In genomic region chr10:110610308-110610774, GRCh38 we compare ENCODE assay signal across 8 cellular contexts. TPM values are rescaled to one million over a fixed set of nuclear protein-coding genes. Genes with fewer than 3 reads are reported as not detected.
DNase-seq lines count a peak whose midpoint lies in the region; ATAC-seq and TF ChIP-seq lines count a peak whose summit lies in the region.

No MANE protein-coding gene starts in this region.

- H3K4me3 ChIP-seq in HAP-1 (no peak overlapping the region), mesendoderm (ENCODE audit: low read length) (no peak overlapping the region), thyroid gland (replicated peaks in 1 of 3) (no peak overlapping the region)

- H3K4me2 ChIP-seq in mesendoderm (ENCODE audit: low read length) = no peak overlapping the region

- TF ChIP-seq POLR2A in thyroid gland (IDR thresholded peaks at IDR 0.05) = no peak

- POLR2A ChIA-PET in activated CD4-positive, alpha-beta T cell treated with anti-CD3 and anti-CD28 coated beads, Interleukin-2, amount 10 ng/mL, durations not matched to agents 7 days and 5 days (lab: Charles Lee) = no interaction called here

- no peak overlapping the region for H3K23ac ChIP-seq in mesendoderm (ENCODE audit: low read length)

- H3K27ac Mint-ChIP-seq in activated CD4-positive, alpha-beta T cell treated with anti-CD3 and anti-CD28 coated beads, Interleukin-2, amount 10 ng/mL, durations not matched to agents 7 days and 5 days = no peak overlapping the region
- H3K27ac Mint-ChIP-seq in endothelial cell (ENCODE audit: unreplicated experiment) = no peak overlapping the region

- peak; percentile 60 for DNase-seq in D341Med (ENCODE audit: low spot score)
- DNase-seq in HAP-1 (ENCODE audit: low spot score in 2 of 2) = peak; percentile 70 to 73
- peak; percentile 31 for DNase-seq in NCI-H446 treated with DMSO at 0.1 percent for 48 hours (lab: John Stamatoyannopoulos, UW)
- DNase-seq in activated CD4-positive, alpha-beta T cell treated with anti-CD3 and anti-CD28 coated beads, Interleukin-2, amount 10 ng/mL, durations not matched to agents 7 days and 5 days = peak; percentile 69
- DNase-seq in endothelial cell (ENCODE audit: low spot score) = peak; percentile 67
- DNase-seq in mesendoderm = peak; percentile 99
- peak; percentile 30 to 56 for DNase-seq in thyroid gland

- H3K79me1 ChIP-seq in mesendoderm (ENCODE audit: low read length) = no peaks in the 10 kb centered on the region

- no peak overlapping the region for H2AK5ac ChIP-seq in mesendoderm (ENCODE audit: low read length)

- no peaks in the 10 kb centered on the region for H3K9me3 Mint-ChIP-seq in activated CD4-positive, alpha-beta T cell treated with anti-CD3 and anti-CD28 coated beads, Interleukin-2, amount 10 ng/mL, durations not matched to agents 7 days and 5 days
- no peaks in the 10 kb centered on the region for H3K9me3 Mint-ChIP-seq in endothelial cell (ENCODE audit: unreplicated experiment)

- H3K4me3 Mint-ChIP-seq in activated CD4-positive, alpha-beta T cell treated with anti-CD3 and anti-CD28 coated beads, Interleukin-2, amount 10 ng/mL, durations not matched to agents 7 days and 5 days = no peak overlapping the region
- H3K4me3 Mint-ChIP-seq in endothelial cell (ENCODE audit: unreplicated experiment) = no peak overlapping the region

- H3K9ac ChIP-seq in mesendoderm (ENCODE audit: low read length) = no peak overlapping the region

- TF ChIP-seq CTCF in endothelial cell (IDR thresholded peaks at IDR 0.05; ENCODE audit: unreplicated experiment) (peak; percentile 78), thyroid gland (IDR thresholded peaks at IDR 0.05) (peak; percentile 63 to 93 (median 83))

- H2BK120ac ChIP-seq in mesendoderm (ENCODE audit: low read depth, low read length) = no peak overlapping the region

- no peaks in the 10 kb centered on the region for H3K79me2 ChIP-seq in mesendoderm (ENCODE audit: control insufficient read depth, insufficient read depth, low read length)

- H2BK15ac ChIP-seq in mesendoderm (replicated peaks; ENCODE audit: low read depth) = no peak overlapping the region

- H3K56ac ChIP-seq in mesendoderm (ENCODE audit: low read length) = no peak overlapping the region

- no peak overlapping the region for H2BK5ac ChIP-seq in mesendoderm (ENCODE audit: low read length)

- H3K4me1 Mint-ChIP-seq in activated CD4-positive, alpha-beta T cell treated with anti-CD3 and anti-CD28 coated beads, Interleukin-2, amount 10 ng/mL, durations not matched to agents 7 days and 5 days = peaks cover 24% of the 10 kb centered on the region
- H3K4me1 Mint-ChIP-seq in endothelial cell (ENCODE audit: unreplicated experiment) = no peaks in the 10 kb centered on the region

- WGBS in mesendoderm (ENCODE audit: extremely low coverage, insufficient coverage, low lambda C conversion rate) = no CpG with 5 or more reads among the region's 3 CpGs
- 21 to 24% methylated on average over 3 of the region's 3 CpGs for WGBS in thyroid gland, 2 donors

- CTCF ChIA-PET in activated CD4-positive, alpha-beta T cell treated with anti-CD3 and anti-CD28 coated beads, Interleukin-2, amount 10 ng/mL, durations not matched to agents 7 days and 5 days (lab: Charles Lee) = interaction anchor here (0.7 to 1.5 kb wide), 9 partner anchors 10 to 304 kb away, joined by 3 to 5 read pairs (median 4); no protein-coding TSS in a partner anchor

- H3K27me3 ChIP-seq in HAP-1 (ENCODE audit: low read depth) = peaks cover 8% of the 10 kb centered on the region; the same call in 1 of the 2 replicates
- no peaks in the 10 kb centered on the region for H3K27me3 ChIP-seq in mesendoderm (ENCODE audit: insufficient read depth, low read length, poor library complexity)
- no peaks in the 10 kb centered on the region for H3K27me3 ChIP-seq in thyroid gland

- H3K27me3 Mint-ChIP-seq in activated CD4-positive, alpha-beta T cell treated with anti-CD3 and anti-CD28 coated beads, Interleukin-2, amount 10 ng/mL, durations not matched to agents 7 days and 5 days = no peaks in the 10 kb centered on the region
- no peaks in the 10 kb centered on the region for H3K27me3 Mint-ChIP-seq in endothelial cell (ENCODE audit: unreplicated experiment)

- intact Hi-C loops in thyroid gland (cut with DNase I) = loop anchor here (5.0 kb wide), 1 partner anchor 62 kb away; no protein-coding TSS in a partner anchor

- H4K8ac ChIP-seq in mesendoderm (ENCODE audit: low read depth, low read length) = no peak overlapping the region

- H3K36me3 ChIP-seq in HAP-1 (replicated peaks) (peaks cover 8% of the 10 kb centered on the region), mesendoderm (ENCODE audit: control insufficient read depth, insufficient read depth, low read length) (no peaks in the 10 kb centered on the region), thyroid gland (peaks cover 0 to 2% of the 10 kb centered on the region in 2 donors)

- H3K27ac ChIP-seq in mesendoderm (ENCODE audit: low read depth, low read length) = no peak overlapping the region
- H3K27ac ChIP-seq in thyroid gland = no peak overlapping the region

- H3K9me3 ChIP-seq in HAP-1 (no peaks in the 10 kb centered on the region), thyroid gland (no peaks in the 10 kb centered on the region)

- in situ Hi-C loops in HAP-1 (cut with MboI; ENCODE audit: low sequenced_read_pairs) = loop anchor here (25.0 kb wide), 1 partner anchor 277 kb away; no protein-coding TSS in a partner anchor

- no peak overlapping the region for H4K5ac ChIP-seq in mesendoderm (ENCODE audit: low read length)

- peaks cover 7% of the 10 kb centered on the region; the same call in 1 of the 2 replicates for H3K4me1 ChIP-seq in HAP-1
- H3K4me1 ChIP-seq in mesendoderm (ENCODE audit: control insufficient read depth, low read depth, low read length) = peaks cover 4% of the 10 kb centered on the region
- no peaks in the 10 kb centered on the region for H3K4me1 ChIP-seq in thyroid gland

- H3K18ac ChIP-seq in mesendoderm (ENCODE audit: low read length) = no peak overlapping the region

- H3K4ac ChIP-seq in mesendoderm (ENCODE audit: low read depth, low read length) = no peak overlapping the region

- no peak for ATAC-seq in HG03025 (IDR thresholded peaks at IDR 0.05; ENCODE audit: low FRiP score, unreplicated experiment)

- H3K36me3 Mint-ChIP-seq in activated CD4-positive, alpha-beta T cell treated with anti-CD3 and anti-CD28 coated beads, Interleukin-2, amount 10 ng/mL, durations not matched to agents 7 days and 5 days (ENCODE audit: low read depth) = peaks cover 5% of the 10 kb centered on the region
- no peaks in the 10 kb centered on the region for H3K36me3 Mint-ChIP-seq in endothelial cell (ENCODE audit: low read depth, unreplicated experiment)

RNA-seq across cellular contexts. Expression of gene RBM20, which starts 33.8 kb away (rescaled TPM):
- total RNA-seq in activated CD4-positive, alpha-beta T cell treated with anti-CD3 and anti-CD28 coated beads, Interleukin-2, amount 10 ng/mL, durations not matched to agents 7 days and 5 days = not detected
- total RNA-seq in endothelial cell (ENCODE audit: unreplicated experiment) = 1.0 TPM
- 0.44 TPM for polyA plus RNA-seq in mesendoderm (2013, experiment 1 of 2)
- polyA plus RNA-seq in mesendoderm (2013, experiment 2 of 2) = 0.48 TPM
- 1 to 10 TPM in 3 of 4 donors, under 1 TPM in 1; 0.54 to 4.3 (median 1.5) TPM for total RNA-seq in thyroid gland

RNA-seq across cellular contexts. Expression of gene SMC3, which starts 42.8 kb away (rescaled TPM):
- 10 to 100 TPM; 78.7 to 82.6 TPM for total RNA-seq in activated CD4-positive, alpha-beta T cell treated with anti-CD3 and anti-CD28 coated beads, Interleukin-2, amount 10 ng/mL, durations not matched to agents 7 days and 5 days
- total RNA-seq in endothelial cell (ENCODE audit: unreplicated experiment) (36.2 TPM), thyroid gland (10 to 100 TPM; 28.5 to 38.2 (median 30.8) TPM)
- 103 TPM for polyA plus RNA-seq in mesendoderm (2013, experiment 1 of 2)
- polyA plus RNA-seq in mesendoderm (2013, experiment 2 of 2) = 102 TPM

Comparison
In these comparisons a context has a peak if more than half of its experiments do, and no peak if none do; other contexts are left out.
1. DNase-seq: peak in every context shown above with its lines; median percentile 99 in mesendoderm; 72 in HAP-1; 69 in activated CD4-positive, alpha-beta T cell treated with anti-CD3 and anti-CD28 coated beads, Interleukin-2, amount 10 ng/mL, durations not matched to agents 7 days and 5 days; 67 in endothelial cell; 60 in D341Med; 43 in thyroid gland; 31 in NCI-H446 treated with DMSO at 0.1 percent for 48 hours.